ENCODE assay signal across 17 cellular contexts in genomic region chr20:56636701-56637100, GRCh38. TPM values are rescaled to one million over a fixed set of nuclear protein-coding genes. Genes with fewer than 3 reads are reported as not detected.
DNase-seq lines count a peak whose midpoint lies in the region; ATAC-seq and TF ChIP-seq lines count a peak whose summit lies in the region.
"Had no signal": no experiment of that assay in that cellular context is flagged by ENCODE, and none has a peak within 500 bp of the region (broad histone marks: within the 10 kb centered on the region; RNA-seq: fewer than 3 reads in every experiment).

No MANE protein-coding gene starts in this region.

- peaks cover 3% of the 10 kb centered on the region for H3K27me3 ChIP-seq in brain microvascular endothelial cell (replicated peaks)
- H3K27me3 ChIP-seq: body of pancreas, uterus had no signal

- in situ Hi-C loops in brain microvascular endothelial cell (cut with HindIII; ENCODE audit: low pct_ligation_motif_present, low sequenced_read_pairs), result no loop called here

- ATAC-seq in HG03521 (IDR thresholded peaks at IDR 0.05; ENCODE audit: unreplicated experiment), result no peak
- ATAC-seq: activated CD8-positive, alpha-beta T cell treated with anti-CD3 and anti-CD28 coated beads, Interleukin-2, amount 10 ng/mL, durations not matched to agents 7 days and 5 days; body of pancreas; effector memory CD8-positive, alpha-beta T cell had no signal

- no peak for TF ChIP-seq CTCF in brain microvascular endothelial cell (IDR thresholded peaks at IDR 0.05; ENCODE audit: low read depth, low read length, missing control alignments)
- no peak for TF ChIP-seq CTCF in GM10248 (IDR thresholded peaks at IDR 0.05; ENCODE audit: control extremely low read depth, extremely low read depth, low read depth, missing control alignments)

- POLR2A ChIA-PET in GM10248 (lab: Yijun Ruan, JAX), result no interaction called here

- DNase-seq in COLO829 (ENCODE audit: low spot score), result peak; percentile 95
- DNase-seq in Jurkat, Clone E6-1 (ENCODE audit: low read depth, low spot score), result no peak
- DNase-seq in brain microvascular endothelial cell, result peak; percentile 38
- peak; percentile 51 for DNase-seq in kidney glomerular epithelial cell (lab: John Stamatoyannopoulos, UW)
- no peak for DNase-seq in SKM-1 treated with dmso at 0.1 percent for 144 hours (lab: John Stamatoyannopoulos, UW; ENCODE audit: unreplicated experiment)
- DNase-seq in GM10248 (ENCODE audit: extremely low spot score), result no peak
- DNase-seq in NCI-H2081 treated with DMSO at 0.1 percent for 48 hours (lab: John Stamatoyannopoulos, UW), result no peak
- DNase-seq: activated CD8-positive, alpha-beta T cell treated with anti-CD3 and anti-CD28 coated beads, Interleukin-2, amount 10 ng/mL, durations not matched to agents 7 days and 5 days; body of pancreas; CD4-positive, alpha-beta memory T cell; effector memory CD8-positive, alpha-beta T cell; hypothalamus; KBM-7; NCI-H1694; NCI-H774; uterus had no signal

- H3K4me3 ChIP-seq in Jurkat, Clone E6-1 (ENCODE audit: low read length), result peak overlapping the region; percentile 11; the same call in 1 of the 2 replicates
- H3K4me3 ChIP-seq in brain microvascular endothelial cell (ENCODE audit: low read depth, low read length), result no peak overlapping the region
- H3K4me3 ChIP-seq: body of pancreas, uterus had no signal

- H3K36me3 ChIP-seq in brain microvascular endothelial cell (replicated peaks), result no peaks in the 10 kb centered on the region
- H3K36me3 ChIP-seq: uterus had no signal

- no peak overlapping the region for H3K27ac ChIP-seq in brain microvascular endothelial cell
- H3K27ac ChIP-seq: body of pancreas, uterus had no signal

- CTCF ChIA-PET in GM10248 (lab: Yijun Ruan, JAX), result interaction anchor here (0.9 to 2.2 kb wide), 2 partner anchors 10 to 12 kb away, joined by 3 to 6 read pairs; no protein-coding TSS in a partner anchor

RNA-seq across cellular contexts. Expression of gene TFAP2C, which starts 7.6 kb away (rescaled TPM):
- 1.4 TPM for polyA plus RNA-seq in Jurkat, Clone E6-1 (2012; ENCODE audit: insufficient read depth, insufficient read length)
- polyA plus RNA-seq: CD4-positive, alpha-beta memory T cell had no signal

Comparison
In these comparisons a context has a peak if more than half of its experiments do, and no peak if none do; other contexts are left out.
1. DNase-seq: peak in COLO829 (single experiment), brain microvascular endothelial cell (single experiment) and kidney glomerular epithelial cell (single experiment); none in Jurkat, Clone E6-1 (single experiment), SKM-1 treated with dmso at 0.1 percent for 144 hours (single experiment), GM10248 (single experiment) and NCI-H2081 treated with DMSO at 0.1 percent for 48 hours (single experiment).